ENCODE assay signal across 1 cellular context in genomic region chr11:65720237-65720934, GRCh38.
TF ChIP-seq lines count a peak whose summit lies in the region.

RNASEH2C (minus strand) TSS chr11:65720798; CDS start chr11:65720758, 40 bp downstream.

TF ChIP-seq in HepG2, 621 proteins besides CTCF, POLR2A, EP300 and RAD21 (continued from another document and continues in another):
- peak; percentile 66; the same call in 1 of the 2 replicates for TF ChIP-seq GLI4 (CRISPR knock-in tag; IDR thresholded peaks at IDR 0.05; ENCODE audit: borderline replicate concordance)
- TF ChIP-seq ZNF260 (CRISPR knock-in tag; IDR thresholded peaks at IDR 0.05; ENCODE audit: borderline replicate concordance, low read depth), result no peak
- TF ChIP-seq, protein P1, sequence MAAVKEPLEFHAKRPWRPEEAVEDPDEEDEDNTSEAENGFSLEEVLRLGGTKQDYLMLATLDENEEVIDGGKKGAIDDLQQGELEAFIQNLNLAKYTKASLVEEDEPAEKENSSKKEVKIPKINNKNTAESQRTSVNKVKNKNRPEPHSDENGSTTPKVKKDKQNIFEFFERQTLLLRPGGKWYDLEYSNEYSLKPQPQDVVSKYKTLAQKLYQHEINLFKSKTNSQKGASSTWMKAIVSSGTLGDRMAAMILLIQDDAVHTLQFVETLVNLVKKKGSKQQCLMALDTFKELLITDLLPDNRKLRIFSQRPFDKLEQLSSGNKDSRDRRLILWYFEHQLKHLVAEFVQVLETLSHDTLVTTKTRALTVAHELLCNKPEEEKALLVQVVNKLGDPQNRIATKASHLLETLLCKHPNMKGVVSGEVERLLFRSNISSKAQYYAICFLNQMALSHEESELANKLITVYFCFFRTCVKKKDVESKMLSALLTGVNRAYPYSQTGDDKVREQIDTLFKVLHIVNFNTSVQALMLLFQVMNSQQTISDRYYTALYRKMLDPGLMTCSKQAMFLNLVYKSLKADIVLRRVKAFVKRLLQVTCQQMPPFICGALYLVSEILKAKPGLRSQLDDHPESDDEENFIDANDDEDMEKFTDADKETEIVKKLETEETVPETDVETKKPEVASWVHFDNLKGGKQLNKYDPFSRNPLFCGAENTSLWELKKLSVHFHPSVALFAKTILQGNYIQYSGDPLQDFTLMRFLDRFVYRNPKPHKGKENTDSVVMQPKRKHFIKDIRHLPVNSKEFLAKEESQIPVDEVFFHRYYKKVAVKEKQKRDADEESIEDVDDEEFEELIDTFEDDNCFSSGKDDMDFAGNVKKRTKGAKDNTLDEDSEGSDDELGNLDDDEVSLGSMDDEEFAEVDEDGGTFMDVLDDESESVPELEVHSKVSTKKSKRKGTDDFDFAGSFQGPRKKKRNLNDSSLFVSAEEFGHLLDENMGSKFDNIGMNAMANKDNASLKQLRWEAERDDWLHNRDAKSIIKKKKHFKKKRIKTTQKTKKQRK (IDR thresholded peaks at IDR 0.05; ENCODE audit: low read length), result no peak
- no peak for TF ChIP-seq BRCA1 (CRISPR knock-in tag; IDR thresholded peaks at IDR 0.05)
- no peak for TF ChIP-seq MAFK (conservative IDR thresholded peaks at IDR 0.05 in 1 of 2, IDR thresholded peaks at IDR 0.05 in 1 of 2; ENCODE audit: low read length in 2 of 2)
- TF ChIP-seq, protein P2, sequence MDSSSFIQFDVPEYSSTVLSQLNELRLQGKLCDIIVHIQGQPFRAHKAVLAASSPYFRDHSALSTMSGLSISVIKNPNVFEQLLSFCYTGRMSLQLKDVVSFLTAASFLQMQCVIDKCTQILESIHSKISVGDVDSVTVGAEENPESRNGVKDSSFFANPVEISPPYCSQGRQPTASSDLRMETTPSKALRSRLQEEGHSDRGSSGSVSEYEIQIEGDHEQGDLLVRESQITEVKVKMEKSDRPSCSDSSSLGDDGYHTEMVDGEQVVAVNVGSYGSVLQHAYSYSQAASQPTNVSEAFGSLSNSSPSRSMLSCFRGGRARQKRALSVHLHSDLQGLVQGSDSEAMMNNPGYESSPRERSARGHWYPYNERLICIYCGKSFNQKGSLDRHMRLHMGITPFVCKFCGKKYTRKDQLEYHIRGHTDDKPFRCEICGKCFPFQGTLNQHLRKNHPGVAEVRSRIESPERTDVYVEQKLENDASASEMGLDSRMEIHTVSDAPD (CRISPR knock-in tag; IDR thresholded peaks at IDR 0.05), result no peak
- TF ChIP-seq NR1H2 (CRISPR knock-in tag; IDR thresholded peaks at IDR 0.05; ENCODE audit: borderline replicate concordance, low read depth), result no peak
- TF ChIP-seq SRSF4 (IDR thresholded peaks at IDR 0.05; ENCODE audit: low read depth, low read length, poor library complexity, severe bottlenecking), result no peak
- no peak for TF ChIP-seq ZNF773 (CRISPR knock-in tag; IDR thresholded peaks at IDR 0.05; ENCODE audit: borderline replicate concordance)
- no peak for TF ChIP-seq KAT2B (IDR thresholded peaks at IDR 0.05; ENCODE audit: borderline replicate concordance, low read depth, low read length)
- TF ChIP-seq ZNF547 (CRISPR knock-in tag; IDR thresholded peaks at IDR 0.05), result peak; percentile 82
- TF ChIP-seq, protein P3, sequence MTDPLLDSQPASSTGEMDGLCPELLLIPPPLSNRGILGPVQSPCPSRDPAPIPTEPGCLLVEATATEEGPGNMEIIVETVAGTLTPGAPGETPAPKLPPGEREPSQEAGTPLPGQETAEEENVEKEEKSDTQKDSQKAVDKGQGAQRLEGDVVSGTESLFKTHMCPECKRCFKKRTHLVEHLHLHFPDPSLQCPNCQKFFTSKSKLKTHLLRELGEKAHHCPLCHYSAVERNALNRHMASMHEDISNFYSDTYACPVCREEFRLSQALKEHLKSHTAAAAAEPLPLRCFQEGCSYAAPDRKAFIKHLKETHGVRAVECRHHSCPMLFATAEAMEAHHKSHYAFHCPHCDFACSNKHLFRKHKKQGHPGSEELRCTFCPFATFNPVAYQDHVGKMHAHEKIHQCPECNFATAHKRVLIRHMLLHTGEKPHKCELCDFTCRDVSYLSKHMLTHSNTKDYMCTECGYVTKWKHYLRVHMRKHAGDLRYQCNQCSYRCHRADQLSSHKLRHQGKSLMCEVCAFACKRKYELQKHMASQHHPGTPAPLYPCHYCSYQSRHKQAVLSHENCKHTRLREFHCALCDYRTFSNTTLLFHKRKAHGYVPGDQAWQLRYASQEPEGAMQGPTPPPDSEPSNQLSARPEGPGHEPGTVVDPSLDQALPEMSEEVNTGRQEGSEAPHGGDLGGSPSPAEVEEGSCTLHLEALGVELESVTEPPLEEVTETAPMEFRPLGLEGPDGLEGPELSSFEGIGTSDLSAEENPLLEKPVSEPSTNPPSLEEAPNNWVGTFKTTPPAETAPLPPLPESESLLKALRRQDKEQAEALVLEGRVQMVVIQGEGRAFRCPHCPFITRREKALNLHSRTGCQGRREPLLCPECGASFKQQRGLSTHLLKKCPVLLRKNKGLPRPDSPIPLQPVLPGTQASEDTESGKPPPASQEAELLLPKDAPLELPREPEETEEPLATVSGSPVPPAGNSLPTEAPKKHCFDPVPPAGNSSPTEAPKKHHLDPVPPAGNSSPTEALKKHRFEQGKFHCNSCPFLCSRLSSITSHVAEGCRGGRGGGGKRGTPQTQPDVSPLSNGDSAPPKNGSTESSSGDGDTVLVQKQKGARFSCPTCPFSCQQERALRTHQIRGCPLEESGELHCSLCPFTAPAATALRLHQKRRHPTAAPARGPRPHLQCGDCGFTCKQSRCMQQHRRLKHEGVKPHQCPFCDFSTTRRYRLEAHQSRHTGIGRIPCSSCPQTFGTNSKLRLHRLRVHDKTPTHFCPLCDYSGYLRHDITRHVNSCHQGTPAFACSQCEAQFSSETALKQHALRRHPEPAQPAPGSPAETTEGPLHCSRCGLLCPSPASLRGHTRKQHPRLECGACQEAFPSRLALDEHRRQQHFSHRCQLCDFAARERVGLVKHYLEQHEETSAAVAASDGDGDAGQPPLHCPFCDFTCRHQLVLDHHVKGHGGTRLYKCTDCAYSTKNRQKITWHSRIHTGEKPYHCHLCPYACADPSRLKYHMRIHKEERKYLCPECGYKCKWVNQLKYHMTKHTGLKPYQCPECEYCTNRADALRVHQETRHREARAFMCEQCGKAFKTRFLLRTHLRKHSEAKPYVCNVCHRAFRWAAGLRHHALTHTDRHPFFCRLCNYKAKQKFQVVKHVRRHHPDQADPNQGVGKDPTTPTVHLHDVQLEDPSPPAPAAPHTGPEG (CRISPR knock-in tag; IDR thresholded peaks at IDR 0.05), result no peak
- TF ChIP-seq, protein P4, sequence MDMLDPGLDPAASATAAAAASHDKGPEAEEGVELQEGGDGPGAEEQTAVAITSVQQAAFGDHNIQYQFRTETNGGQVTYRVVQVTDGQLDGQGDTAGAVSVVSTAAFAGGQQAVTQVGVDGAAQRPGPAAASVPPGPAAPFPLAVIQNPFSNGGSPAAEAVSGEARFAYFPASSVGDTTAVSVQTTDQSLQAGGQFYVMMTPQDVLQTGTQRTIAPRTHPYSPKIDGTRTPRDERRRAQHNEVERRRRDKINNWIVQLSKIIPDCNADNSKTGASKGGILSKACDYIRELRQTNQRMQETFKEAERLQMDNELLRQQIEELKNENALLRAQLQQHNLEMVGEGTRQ (IDR thresholded peaks at IDR 0.05; ENCODE audit: low read depth, low read length), result no peak
- TF ChIP-seq, protein P4 (CRISPR knock-in tag; IDR thresholded peaks at IDR 0.05; ENCODE audit: borderline replicate concordance), result no peak
- peak; percentile 64; the same call in 1 of the 2 replicates for TF ChIP-seq ETV6 (CRISPR knock-in tag; conservative IDR thresholded peaks at IDR 0.05)
- TF ChIP-seq RARG (CRISPR knock-in tag; IDR thresholded peaks at IDR 0.05; ENCODE audit: low read depth), result no peak
- TF ChIP-seq ZNF20 (CRISPR knock-in tag; IDR thresholded peaks at IDR 0.05), result no peak
- TF ChIP-seq HDAC1 (CRISPR knock-in tag; IDR thresholded peaks at IDR 0.05), result peak; percentile 72
- TF ChIP-seq ZSCAN22 (CRISPR knock-in tag; IDR thresholded peaks at IDR 0.05), result no peak
- peak; percentile 86; the same call in 1 of the 2 replicates for TF ChIP-seq SP4 (CRISPR knock-in tag; IDR thresholded peaks at IDR 0.05)
- no peak for TF ChIP-seq SMC3 (IDR thresholded peaks at IDR 0.05; ENCODE audit: low read length)
- no peak for TF ChIP-seq ZNF567 (CRISPR knock-in tag; IDR thresholded peaks at IDR 0.05; ENCODE audit: borderline replicate concordance)
- TF ChIP-seq, protein P5, sequence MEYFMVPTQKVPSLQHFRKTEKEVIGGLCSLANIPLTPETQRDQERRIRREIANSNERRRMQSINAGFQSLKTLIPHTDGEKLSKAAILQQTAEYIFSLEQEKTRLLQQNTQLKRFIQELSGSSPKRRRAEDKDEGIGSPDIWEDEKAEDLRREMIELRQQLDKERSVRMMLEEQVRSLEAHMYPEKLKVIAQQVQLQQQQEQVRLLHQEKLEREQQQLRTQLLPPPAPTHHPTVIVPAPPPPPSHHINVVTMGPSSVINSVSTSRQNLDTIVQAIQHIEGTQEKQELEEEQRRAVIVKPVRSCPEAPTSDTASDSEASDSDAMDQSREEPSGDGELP (IDR thresholded peaks at IDR 0.05; ENCODE audit: borderline replicate concordance, low read depth), result 0 out of 2 replicates have a peak, but pooled peaks have one; percentile 15
- TF ChIP-seq ZFP36 (IDR thresholded peaks at IDR 0.05; ENCODE audit: borderline replicate concordance, low read depth, low read length, partially characterized antibody), result no peak
- 0 out of 2 replicates have a peak, but pooled peaks have one; percentile 34 for TF ChIP-seq PBX3 (CRISPR knock-in tag; IDR thresholded peaks at IDR 0.05; ENCODE audit: borderline replicate concordance)
- no peak for TF ChIP-seq ZNF296 (CRISPR knock-in tag; conservative IDR thresholded peaks at IDR 0.05)
- 0 out of 2 replicates have a peak, but pooled peaks have one; percentile 62 for TF ChIP-seq PRDM4 (CRISPR knock-in tag; IDR thresholded peaks at IDR 0.05; ENCODE audit: borderline replicate concordance)
- peak; percentile 54; the same call in 1 of the 2 replicates for TF ChIP-seq KLF6 (CRISPR knock-in tag; IDR thresholded peaks at IDR 0.05)
- TF ChIP-seq ZNF292 (CRISPR knock-in tag; IDR thresholded peaks at IDR 0.05; ENCODE audit: borderline replicate concordance, low read depth), result no peak
- TF ChIP-seq ARNTL (CRISPR knock-in tag; IDR thresholded peaks at IDR 0.05), result peak; percentile 76; the same call in 1 of the 2 replicates
- TF ChIP-seq CAMTA2 (CRISPR knock-in tag; IDR thresholded peaks at IDR 0.05; ENCODE audit: borderline replicate concordance), result no peak
- TF ChIP-seq KDM5A (IDR thresholded peaks at IDR 0.05; ENCODE audit: borderline replicate concordance, low read length), result peak; percentile 22; the same call in 1 of the 2 replicates
- no peak for TF ChIP-seq SNAPC5 (CRISPR knock-in tag; IDR thresholded peaks at IDR 0.05; ENCODE audit: borderline replicate concordance)
- no peak for TF ChIP-seq REST (IDR thresholded peaks at IDR 0.05; ENCODE audit: borderline replicate concordance in 1 of 2, low read depth in 1 of 2, low read length in 2 of 2)
- no peak for TF ChIP-seq ZNF34 (CRISPR knock-in tag; IDR thresholded peaks at IDR 0.05; ENCODE audit: borderline replicate concordance)
- no peak for TF ChIP-seq ZNF24 (IDR thresholded peaks at IDR 0.05)
- no peak for TF ChIP-seq ZNF672 (CRISPR knock-in tag; IDR thresholded peaks at IDR 0.05)
- TF ChIP-seq ZNF234 (CRISPR knock-in tag; conservative IDR thresholded peaks at IDR 0.05), result 0 out of 2 replicates have a peak, but pooled peaks have one; percentile 44
